ENCODE assay signal across 30 cellular contexts in the genomic region with DNA sequence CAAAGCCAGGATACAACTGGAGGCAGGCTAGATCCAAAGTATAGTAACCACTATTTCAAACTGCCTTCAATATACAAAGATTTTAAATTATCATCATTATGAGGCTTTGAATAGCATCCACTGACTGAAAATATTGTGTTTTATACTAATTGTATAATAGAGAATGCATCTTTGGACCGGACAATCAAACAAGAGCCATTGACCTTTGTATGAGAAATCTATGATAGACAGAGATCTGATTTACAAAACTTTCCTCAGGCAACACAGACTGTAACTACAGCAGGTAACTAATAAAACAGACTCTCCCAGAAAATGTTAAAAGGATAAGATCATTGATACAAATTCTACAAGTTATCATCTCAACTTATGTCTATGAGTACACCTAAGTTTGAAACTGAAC.
"Had no signal": no experiment of that assay in that cellular context is flagged by ENCODE, and none has a peak within 500 bp of the region (broad histone marks: within the 10 kb centered on the region; RNA-seq: fewer than 3 reads in every experiment).

No MANE protein-coding gene starts in this region.

- FAIRE-seq: urothelium cell line had no signal

- H3K36me3 ChIP-seq: neural progenitor cell, ovary, upper lobe of left lung, vagina had no signal

- ATAC-seq: natural killer cell; psoas muscle; right cardiac atrium; sciatic nerve; stimulated activated memory B cell treated with anti-CD40 and anti-IgM and Interleukin-4, amounts not matched to agents 10 μg/mL and 1 μg/mL and 100 μg/mL, for 72 hours; stimulated activated naive CD8-positive, alpha-beta T cell treated with anti-CD3 and anti-CD28 coated beads, Interleukin-15, amount 100 ng/mL, for 72 hours; stimulated activated naive CD8-positive, alpha-beta T cell treated with anti-CD3 and anti-CD28 coated beads, Interleukin-15, Interleukin-2, amounts not matched to agents 100 U/mL and 50 U/mL, for 24 hours had no signal

- H3K4me3 Mint-ChIP-seq: natural killer cell; nephron; neural progenitor cell; stimulated activated memory B cell treated with anti-CD40 and anti-IgM and Interleukin-4, amounts not matched to agents 10 μg/mL and 1 μg/mL and 100 μg/mL, for 72 hours; stimulated activated naive CD8-positive, alpha-beta T cell treated with anti-CD3 and anti-CD28 coated beads, Interleukin-15, amount 100 ng/mL, for 72 hours had no signal

- H3K4me3 ChIP-seq: neural progenitor cell, ovary, psoas muscle, skin epidermis, smooth muscle cell, spleen, suprapubic skin, testis, tibial nerve, upper lobe of left lung, vagina had no signal

- H3K9me3 ChIP-seq: ovary, psoas muscle, spleen, suprapubic skin, testis, upper lobe of left lung, vagina had no signal

- H3K36me3 Mint-ChIP-seq: natural killer cell had no signal

- H3K9ac ChIP-seq: neural progenitor cell, parathyroid adenoma had no signal

- H2AFZ ChIP-seq: neural progenitor cell, parathyroid adenoma had no signal

- H3K4me2 ChIP-seq: neural progenitor cell, smooth muscle cell had no signal

- H3K4me1 Mint-ChIP-seq: stimulated activated naive CD8-positive, alpha-beta T cell treated with anti-CD3 and anti-CD28 coated beads, Interleukin-15, amount 100 ng/mL, for 72 hours had no signal

- H3K27me3 Mint-ChIP-seq: progenitor cell of endocrine pancreas; stimulated activated memory B cell treated with anti-CD40 and anti-IgM and Interleukin-4, amounts not matched to agents 10 μg/mL and 1 μg/mL and 100 μg/mL, for 72 hours; stimulated activated naive CD8-positive, alpha-beta T cell treated with anti-CD3 and anti-CD28 coated beads, Interleukin-15, amount 100 ng/mL, for 72 hours had no signal

- H3K79me2 ChIP-seq: parathyroid adenoma had no signal

- DNase-seq: natural killer cell; occipital lobe; ovary; posterior cingulate gyrus; psoas muscle; right cardiac atrium; spleen; stimulated activated CD4-positive, alpha-beta T cell treated with anti-CD3 and anti-CD28 coated beads, Interleukin-12 subunit alpha, Interleukin-12 subunit beta, amount 100 ng/mL, for 4 hours; stimulated activated CD4-positive, alpha-beta T cell treated with anti-CD3 and anti-CD28 coated beads, Interleukin-1b, Interleukin-23, amount 100 ng/mL, for 48 hours; stimulated activated CD4-positive, alpha-beta T cell treated with anti-CD3 and anti-CD28 coated beads, Interleukin-4, amount 100 ng/mL, for 1 hour; stimulated activated CD4-positive, alpha-beta T cell treated with anti-CD3 and anti-CD28 coated beads, Interleukin-4, amount 100 ng/mL, for 4 hours; stimulated activated CD8-positive, alpha-beta memory T cell treated with anti-CD3 and anti-CD28 coated beads, Interleukin-4, amount 100 ng/mL, for 48 hours; stimulated activated naive CD4-positive, alpha-beta T cell; stimulated activated naive CD8-positive, alpha-beta T cell treated with anti-CD3 and anti-CD28 coated beads, Interleukin-15, amount 100 ng/mL, for 72 hours; stimulated activated naive CD8-positive, alpha-beta T cell treated with anti-CD3 and anti-CD28 coated beads, Interleukin-15, Interleukin-2, amounts not matched to agents 100 U/mL and 50 U/mL, for 24 hours; substantia nigra; testis; upper lobe of left lung had no signal

- H3K4me1 ChIP-seq: parathyroid adenoma, spleen, suprapubic skin, testis, upper lobe of left lung, vagina had no signal

- H3K27ac ChIP-seq: neural progenitor cell, ovary, parathyroid adenoma, psoas muscle, skin epidermis, spleen, suprapubic skin, testis, tibial nerve, upper lobe of left lung, vagina had no signal

- H3K9me3 Mint-ChIP-seq: natural killer cell had no signal

- H3K27me3 ChIP-seq: neural progenitor cell, ovary, spleen, suprapubic skin, testis, tibial nerve, upper lobe of left lung, vagina had no signal

- H3K27ac Mint-ChIP-seq: natural killer cell; nephron; neural progenitor cell; progenitor cell of endocrine pancreas; stimulated activated memory B cell treated with anti-CD40 and anti-IgM and Interleukin-4, amounts not matched to agents 10 μg/mL and 1 μg/mL and 100 μg/mL, for 72 hours; stimulated activated naive CD8-positive, alpha-beta T cell treated with anti-CD3 and anti-CD28 coated beads, Interleukin-15, amount 100 ng/mL, for 72 hours had no signal
